In genomic region chr14:73569185-73569957, GRCh38 we compare ENCODE assay signal across 8 cellular contexts. TPM values are rescaled to one million over a fixed set of nuclear protein-coding genes. Genes with fewer than 3 reads are reported as not detected.
A peak's percentile ranks its signal among the peaks of the same experiment; 100 is the strongest.
DNase-seq lines count a peak whose midpoint lies in the region; ATAC-seq and TF ChIP-seq lines count a peak whose summit lies in the region.
"Not testable (repeated sequence)": the region's sequence is repeated elsewhere in the genome, so short reads cannot be mapped to it uniquely, and the experiment has no call there.

A gene with protein sequence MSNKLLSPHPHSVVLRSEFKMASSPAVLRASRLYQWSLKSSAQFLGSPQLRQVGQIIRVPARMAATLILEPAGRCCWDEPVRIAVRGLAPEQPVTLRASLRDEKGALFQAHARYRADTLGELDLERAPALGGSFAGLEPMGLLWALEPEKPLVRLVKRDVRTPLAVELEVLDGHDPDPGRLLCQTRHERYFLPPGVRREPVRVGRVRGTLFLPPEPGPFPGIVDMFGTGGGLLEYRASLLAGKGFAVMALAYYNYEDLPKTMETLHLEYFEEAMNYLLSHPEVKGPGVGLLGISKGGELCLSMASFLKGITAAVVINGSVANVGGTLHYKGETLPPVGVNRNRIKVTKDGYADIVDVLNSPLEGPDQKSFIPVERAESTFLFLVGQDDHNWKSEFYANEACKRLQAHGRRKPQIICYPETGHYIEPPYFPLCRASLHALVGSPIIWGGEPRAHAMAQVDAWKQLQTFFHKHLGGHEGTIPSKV (plus strand): TSS chr14:73569213. CDS start chr14:73569241, 28 bp downstream.

- not testable (repeated sequence) for TF ChIP-seq POLR2A in suprapubic skin (IDR thresholded peaks at IDR 0.05)

- DNase-seq in GF-D8 (lab: John Stamatoyannopoulos, UW) = peak; percentile 51
- DNase-seq in NCI-H1417 treated with DMSO at 0.1 percent for 48 hours (lab: John Stamatoyannopoulos, UW) = peak; percentile 51
- peak; percentile 52 to 78 (median 64) for DNase-seq in T-cell
- peak; percentile 82 for DNase-seq in activated naive CD8-positive, alpha-beta T cell treated with anti-CD3 and anti-CD28 coated beads, Interleukin-2, amount 50 U/mL, for 24 hours
- peak; percentile 88 for DNase-seq in Right ventricle myocardium inferior (ENCODE audit: missing footprints)
- peak; percentile 92 for DNase-seq in osteocyte (ENCODE audit: extremely low spot score, unreplicated experiment)
- DNase-seq in suprapubic skin (ENCODE audit: low spot score in 2 of 2) = peak; percentile 86

- ATAC-seq in HG02571 (IDR thresholded peaks at IDR 0.05; ENCODE audit: unreplicated experiment) (peak; percentile 68), T-cell (replicated peaks in 1 of 4) (peak; percentile 70 to 85 (median 82)), Right ventricle myocardium inferior (peak; percentile 92)
- ATAC-seq in activated naive CD8-positive, alpha-beta T cell treated with anti-CD3 and anti-CD28 coated beads, Interleukin-2, amount 50 U/mL, for 24 hours = peak; percentile 79

- H3K27ac Mint-ChIP-seq in T-cell = peak within 1 kb of the TSS; percentile 93 to 94
- H3K27ac Mint-ChIP-seq in activated naive CD8-positive, alpha-beta T cell treated with anti-CD3 and anti-CD28 coated beads, Interleukin-2, amount 50 U/mL, for 24 hours = peak within 1 kb of the TSS; percentile 97
- peak within 1 kb of the TSS; percentile 99 for H3K27ac Mint-ChIP-seq in osteocyte (ENCODE audit: unreplicated experiment)

- not testable (repeated sequence) for H3K27me3 Mint-ChIP-seq in T-cell; activated naive CD8-positive, alpha-beta T cell treated with anti-CD3 and anti-CD28 coated beads, Interleukin-2, amount 50 U/mL, for 24 hours; osteocyte (ENCODE audit: unreplicated experiment)

- POLR2A ChIA-PET in T-cell (lab: Charles Lee) = interaction anchor here (0.5 to 1.1 kb wide), 6 partner anchors 9 to 380 kb away, joined by 3 to 5 read pairs (median 3); partner anchors contain the start of genes FAM161B (in 1 of the 2) and RIOX1 (in 1 of the 2)

- not testable (repeated sequence) for H3K36me3 ChIP-seq in suprapubic skin

- WGBS in suprapubic skin = under 1% methylated on average over 33 of the region's 82 CpGs

- peak within 1 kb of the TSS; percentile 83 for H3K27ac ChIP-seq in suprapubic skin

- CTCF ChIA-PET in T-cell (lab: Charles Lee) = interaction anchor here (0.6 to 3.5 kb wide), 22 partner anchors 21 to 382 kb away, joined by 3 to 35 read pairs (median 4); partner anchors contain the start of genes ACOT6 (in 1 of the 2), NUMB (in 1 of the 2) and RIOX1 (in 1 of the 2)

- peaks cover 30% of the 10 kb centered on the region for H3K36me3 Mint-ChIP-seq in T-cell
- H3K36me3 Mint-ChIP-seq in activated naive CD8-positive, alpha-beta T cell treated with anti-CD3 and anti-CD28 coated beads, Interleukin-2, amount 50 U/mL, for 24 hours (ENCODE audit: low read depth) = peaks cover 42% of the 10 kb centered on the region
- H3K36me3 Mint-ChIP-seq in osteocyte (ENCODE audit: unreplicated experiment) = peaks cover 17% of the 10 kb centered on the region

- intact Hi-C loops in Right ventricle myocardium inferior (cut with DNase I) = loop anchor here (5.0 kb wide), 1 partner anchor 42 kb away; no protein-coding TSS in a partner anchor

- peak within 1 kb of the TSS; percentile 56 for H3K4me3 ChIP-seq in suprapubic skin

- TF ChIP-seq CTCF in osteocyte (IDR thresholded peaks at IDR 0.05) = peak; percentile 29
- peak in 1 of 2 donors; percentile 21 for TF ChIP-seq CTCF in suprapubic skin (IDR thresholded peaks at IDR 0.05)

- H3K27me3 ChIP-seq in suprapubic skin = not testable (repeated sequence)

- H3K4me3 Mint-ChIP-seq in T-cell (peak within 1 kb of the TSS; percentile 86 to 93 (median 93)), osteocyte (ENCODE audit: unreplicated experiment) (peak within 1 kb of the TSS; percentile 91)
- H3K4me3 Mint-ChIP-seq in activated naive CD8-positive, alpha-beta T cell treated with anti-CD3 and anti-CD28 coated beads, Interleukin-2, amount 50 U/mL, for 24 hours = peak within 1 kb of the TSS; percentile 90

- H3K9me3 ChIP-seq in suprapubic skin = not testable (repeated sequence)

- H3K9me3 Mint-ChIP-seq in T-cell; activated naive CD8-positive, alpha-beta T cell treated with anti-CD3 and anti-CD28 coated beads, Interleukin-2, amount 50 U/mL, for 24 hours; osteocyte (ENCODE audit: unreplicated experiment): not testable (repeated sequence)

- TF ChIP-seq EP300 in suprapubic skin (IDR thresholded peaks at IDR 0.05) = not testable (repeated sequence)

- H3K4me1 Mint-ChIP-seq in T-cell (peaks cover 41 to 50% (median 50%) of the 10 kb centered on the region in 3 donors), osteocyte (ENCODE audit: unreplicated experiment) (peaks cover 33% of the 10 kb centered on the region)
- peaks cover 50% of the 10 kb centered on the region for H3K4me1 Mint-ChIP-seq in activated naive CD8-positive, alpha-beta T cell treated with anti-CD3 and anti-CD28 coated beads, Interleukin-2, amount 50 U/mL, for 24 hours

- H3K4me1 ChIP-seq in suprapubic skin = not testable (repeated sequence)

RNA-seq across cellular contexts. Expression of the gene that starts here (rescaled TPM):
- total RNA-seq in T-cell (10 to 100 TPM; 11.8 to 14.7 (median 12.9) TPM), Right ventricle myocardium inferior (232 TPM), osteocyte (37.7 and 39.4 TPM in 2 replicates), suprapubic skin (10 to 100 TPM; 16.6 to 35.6 (median 23.1) TPM)

Comparison
In these comparisons a context has a peak if more than half of its experiments do, and no peak if none do; other contexts are left out.
1. Peak in every context shown above with its lines: DNase-seq, ATAC-seq, H3K4me3 ChIP-seq and H3K27ac ChIP-seq.